In genomic region chr22:27212081-27212480, GRCh38 we compare ENCODE assay signal across 17 cellular contexts.
DNase-seq lines count a peak whose midpoint lies in the region; ATAC-seq and TF ChIP-seq lines count a peak whose summit lies in the region.
"Had no signal": no experiment of that assay in that cellular context is flagged by ENCODE, and none has a peak within 500 bp of the region (broad histone marks: within the 10 kb centered on the region; RNA-seq: fewer than 3 reads in every experiment).

No MANE protein-coding gene starts in this region.

- ATAC-seq in gastroesophageal sphincter: no peak

- H3K9me3 ChIP-seq in ascending aorta: no peaks in the 10 kb centered on the region
- peaks cover 0 to 9% (median 0%) of the 10 kb centered on the region in 3 donors for H3K9me3 ChIP-seq in gastroesophageal sphincter
- no peaks in the 10 kb centered on the region for H3K9me3 ChIP-seq in vagina

- H3K4me1 ChIP-seq in ACC112 (ENCODE audit: control insufficient read depth, insufficient read depth, low read length, unreplicated experiment) (peaks cover 41% of the 10 kb centered on the region), ascending aorta (peaks cover 11 to 30% of the 10 kb centered on the region in 2 donors), gastroesophageal sphincter (peaks cover 0 to 43% (median 15%) of the 10 kb centered on the region in 3 donors), rectal smooth muscle tissue (ENCODE audit: control insufficient read depth, insufficient read depth, low read length) (peaks cover 27% of the 10 kb centered on the region), vagina (peaks cover 21% of the 10 kb centered on the region)

- H3K4me3 ChIP-seq in ACC112 (ENCODE audit: low read depth, low read length) (peak overlapping the region; percentile 51), ascending aorta (no peak overlapping the region), gastroesophageal sphincter (no peak overlapping the region), rectal smooth muscle tissue (ENCODE audit: low read length) (no peak overlapping the region), vagina (no peak overlapping the region)
- H3K4me3 ChIP-seq: PC-9 had no signal

- 42 to 57% methylated on average over 5 of the region's 5 CpGs for WGBS in gastroesophageal sphincter (ENCODE audit: low coverage in 1 of 2), 2 donors

- H3K9ac ChIP-seq in rectal smooth muscle tissue (ENCODE audit: low read length): no peak overlapping the region

- H3K27me3 ChIP-seq in ACC112 (ENCODE audit: insufficient read depth, low read length): no peaks in the 10 kb centered on the region
- H3K27me3 ChIP-seq in ascending aorta: no peaks in the 10 kb centered on the region
- H3K27me3 ChIP-seq in gastroesophageal sphincter: no peaks in the 10 kb centered on the region
- no peaks in the 10 kb centered on the region for H3K27me3 ChIP-seq in rectal smooth muscle tissue (ENCODE audit: control insufficient read depth, insufficient read depth, low read length)
- H3K27me3 ChIP-seq in vagina: no peaks in the 10 kb centered on the region
- H3K27me3 ChIP-seq: foreskin keratinocyte had no signal

- TF ChIP-seq CTCF in ascending aorta (IDR thresholded peaks at IDR 0.05) (no peak), gastroesophageal sphincter (IDR thresholded peaks at IDR 0.05) (no peak), vagina (IDR thresholded peaks at IDR 0.05) (no peak)

- no peak overlapping the region for H2AFZ ChIP-seq in ACC112 (ENCODE audit: low read length, unreplicated experiment)
- H2AFZ ChIP-seq: PC-9 had no signal

- TF ChIP-seq POLR2A in gastroesophageal sphincter (IDR thresholded peaks at IDR 0.05) (no peak), vagina (IDR thresholded peaks at IDR 0.05) (no peak)

- H3K27ac ChIP-seq in ACC112 (ENCODE audit: low read depth, low read length): peak overlapping the region; percentile 95
- H3K27ac ChIP-seq in ascending aorta: peak overlapping the region; percentile 72 to 84
- H3K27ac ChIP-seq in gastroesophageal sphincter: peak overlapping the region in 3 of 4 donors; percentile 81 to 83 (median 82)
- H3K27ac ChIP-seq in rectal smooth muscle tissue (ENCODE audit: low read depth, low read length): peak overlapping the region; percentile 37
- no peak overlapping the region for H3K27ac ChIP-seq in substantia nigra (ENCODE audit: low read depth, low read length, poor library complexity, severe bottlenecking)
- no peak overlapping the region for H3K27ac ChIP-seq in vagina
- H3K27ac ChIP-seq: foreskin keratinocyte, PC-9 had no signal

- intact Hi-C loops in ascending aorta (cut with DNase I) (loop anchor here (2.0 to 10.0 kb wide), 5 partner anchors 41 to 593 kb away; partner anchors contain the start of gene MN1), vagina (cut with DNase I) (loop anchor here (2.0 kb wide), 1 partner anchor 103 kb away; no protein-coding TSS in a partner anchor)

- H3K36me3 ChIP-seq in ACC112 (ENCODE audit: insufficient read depth, low read length): no peaks in the 10 kb centered on the region
- H3K36me3 ChIP-seq in ascending aorta: no peaks in the 10 kb centered on the region
- no peaks in the 10 kb centered on the region for H3K36me3 ChIP-seq in gastroesophageal sphincter
- no peaks in the 10 kb centered on the region for H3K36me3 ChIP-seq in rectal smooth muscle tissue (ENCODE audit: control insufficient read depth, insufficient read depth, low read length)
- no peaks in the 10 kb centered on the region for H3K36me3 ChIP-seq in vagina

- DNase-seq in ascending aorta (ENCODE audit: low spot score in 2 of 2) (no peak), SIG-M5 (lab: John Stamatoyannopoulos, UW) (no peak), substantia nigra (lab: John Stamatoyannopoulos, UW) (no peak), vagina (ENCODE audit: extremely low spot score in 2 of 2) (no peak), AG20443 (ENCODE audit: low spot score) (no peak)
- DNase-seq: activated CD4-positive, alpha-beta T cell treated with anti-CD3 and anti-CD28 coated beads, Interleukin-2, amount 10 ng/mL, durations not matched to agents 7 days and 5 days; activated CD8-positive, alpha-beta memory T cell treated with anti-CD3 and anti-CD28 coated beads, Interleukin-2, amount 50 U/mL, for 4 hours; activated effector memory CD4-positive, alpha-beta T cell treated with anti-CD3 and anti-CD28 coated beads, Interleukin-2, amount 50 U/mL, for 16 hours; CD8-positive, alpha-beta memory T cell; NCI-H1417; NCI-H774; PC-9; SW 1271 had no signal

- TF ChIP-seq EP300 in gastroesophageal sphincter (IDR thresholded peaks at IDR 0.05): no peak

- H3K79me2 ChIP-seq in ACC112 (ENCODE audit: control insufficient read depth, insufficient read depth, low read length, unreplicated experiment): no peaks in the 10 kb centered on the region

Comparison
In these comparisons a context has a peak if more than half of its experiments do, and no peak if none do; other contexts are left out.
1. H3K27ac ChIP-seq: peak in ACC112 (single experiment), ascending aorta (2 of 2), gastroesophageal sphincter (3 of 4) and rectal smooth muscle tissue (single experiment); none in substantia nigra (single experiment) and vagina (single experiment).